16 cellular contexts compared by ENCODE assay signal in genomic region chr2:139296672-139297209, GRCh38.
"Had no signal": no experiment of that assay in that cellular context is flagged by ENCODE, and none has a peak within 500 bp of the region (broad histone marks: within the 10 kb centered on the region; RNA-seq: fewer than 3 reads in every experiment).

No MANE protein-coding gene starts in this region.

- ATAC-seq: left lung; mucosa of descending colon; naive thymus-derived CD8-positive, alpha-beta T cell had no signal

- H3K4me3 ChIP-seq: left lung, mucosa of descending colon, right atrium auricular region, skin epidermis, tibial nerve had no signal

- H3K36me3 ChIP-seq: left lung, right atrium auricular region, tibial nerve had no signal

- DNase-seq: activated CD4-positive, CD25-positive, alpha-beta regulatory T cell treated with anti-CD3 and anti-CD28 coated beads, Interleukin-2, amount 50 U/mL, for 72 hours; activated naive CD8-positive, alpha-beta T cell treated with anti-CD3 and anti-CD28 coated beads for 36 hours; cerebellar nuclear complex; erythroblast; left lung; mucosa of descending colon; naive thymus-derived CD8-positive, alpha-beta T cell; posterior cingulate gyrus; stimulated activated CD4-positive, alpha-beta T cell treated with anti-CD3 and anti-CD28 coated beads, Interleukin-15, amount 100 ng/mL, for 24 hours; stimulated activated CD4-positive, alpha-beta T cell treated with anti-CD3 and anti-CD28 coated beads, Interleukin-4, amount 100 ng/mL, for 1 hour; stimulated activated naive CD4-positive, alpha-beta T cell; substantia nigra; T-helper 9 cell had no signal

- H3K27me3 ChIP-seq: left lung, right atrium auricular region, tibial nerve had no signal
